In the genomic region with DNA sequence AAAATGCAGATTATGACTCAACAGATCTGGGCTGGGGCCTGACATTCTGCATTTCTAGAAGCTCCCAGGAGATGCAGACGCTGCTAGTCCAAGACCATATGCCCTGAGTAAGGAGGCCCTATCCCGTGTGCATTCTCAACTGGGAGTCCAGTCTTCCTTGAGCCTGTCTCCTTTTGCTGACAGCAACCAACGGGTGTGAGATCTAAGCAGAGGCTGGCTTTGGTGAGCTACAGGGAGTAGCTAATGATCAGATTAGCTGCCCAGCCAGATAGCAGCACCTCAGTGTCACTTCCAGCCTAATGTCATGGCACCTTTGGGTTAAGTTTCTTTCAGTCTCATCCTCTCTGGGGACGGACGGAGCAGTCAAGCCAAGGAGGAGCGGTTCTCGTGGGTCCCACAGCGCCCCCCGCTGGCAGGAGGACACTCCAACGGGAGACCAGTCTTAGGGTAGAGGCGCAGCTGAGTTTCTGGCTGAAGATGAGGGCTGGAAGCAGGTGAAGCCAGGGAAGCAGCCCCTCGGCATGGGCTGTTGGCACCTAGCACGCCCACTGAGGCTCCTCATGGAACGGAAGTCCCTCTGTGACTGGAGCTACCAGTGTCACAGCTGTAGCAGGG, we compare ENCODE assay signal across 9 cellular contexts.
A peak's percentile ranks its signal among the peaks of the same experiment; 100 is the strongest.
DNase-seq lines count a peak whose midpoint lies in the region; TF ChIP-seq lines count a peak whose summit lies in the region.
"Had no signal": no experiment of that assay in that cellular context is flagged by ENCODE, and none has a peak within 500 bp of the region (broad histone marks: within the 10 kb centered on the region; RNA-seq: fewer than 3 reads in every experiment).

No MANE protein-coding gene starts in this region.

- no peak overlapping the region for H3K27ac Mint-ChIP-seq in progenitor cell of endocrine pancreas

- H3K27me3 Mint-ChIP-seq in progenitor cell of endocrine pancreas, result no peaks in the 10 kb centered on the region

- H3K4me3 Mint-ChIP-seq in progenitor cell of endocrine pancreas (ENCODE audit: low read depth), result no peak overlapping the region

- no peak for TF ChIP-seq POLR2A in prostate gland (IDR thresholded peaks at IDR 0.05)

- intact Hi-C loops in prostate gland (cut with DNase I), result no loop called here

- TF ChIP-seq CTCF in brain microvascular endothelial cell (IDR thresholded peaks at IDR 0.05; ENCODE audit: low read depth, low read length, missing control alignments) (peak; percentile 55), progenitor cell of endocrine pancreas (IDR thresholded peaks at IDR 0.05; ENCODE audit: unreplicated experiment) (peak; percentile 47), prostate gland (IDR thresholded peaks at IDR 0.05) (no peak), GM13976 (IDR thresholded peaks at IDR 0.05; ENCODE audit: borderline replicate concordance, control extremely low read depth, extremely low read depth, insufficient read depth, missing control alignments) (no peak)

- WGBS in prostate gland, result 83% methylated on average over 14 of the region's 14 CpGs

- H3K27me3 ChIP-seq in brain microvascular endothelial cell (replicated peaks), result no peaks in the 10 kb centered on the region
- no peaks in the 10 kb centered on the region for H3K27me3 ChIP-seq in prostate gland (replicated peaks; ENCODE audit: insufficient read depth)

- no peak overlapping the region for H3K27ac ChIP-seq in brain microvascular endothelial cell
- no peak overlapping the region for H3K27ac ChIP-seq in prostate gland

- no peak overlapping the region for H3K4me3 ChIP-seq in Jurkat, Clone E6-1 (ENCODE audit: low read length)
- H3K4me3 ChIP-seq in brain microvascular endothelial cell (ENCODE audit: low read depth, low read length) (no peak overlapping the region), prostate gland (no peak overlapping the region)

- H3K9me3 ChIP-seq in prostate gland, result no peaks in the 10 kb centered on the region

- H3K4me1 Mint-ChIP-seq in progenitor cell of endocrine pancreas (ENCODE audit: low read depth), result peaks cover 5% of the 10 kb centered on the region

- H3K36me3 ChIP-seq in brain microvascular endothelial cell (replicated peaks) (no peaks in the 10 kb centered on the region), prostate gland (no peaks in the 10 kb centered on the region)

- in situ Hi-C loops in brain microvascular endothelial cell (cut with HindIII; ENCODE audit: low pct_ligation_motif_present, low sequenced_read_pairs), result no loop called here
- in situ Hi-C loops in GM13976 (cut with MboI; ENCODE audit: low sequenced_read_pairs, unreplicated experiment), result no loop called here

- peaks cover 3% of the 10 kb centered on the region for H3K9me3 Mint-ChIP-seq in progenitor cell of endocrine pancreas (ENCODE audit: low read depth)

- H3K4me1 ChIP-seq in prostate gland (replicated peaks), result no peaks in the 10 kb centered on the region

- DNase-seq in NCI-H146 (lab: John Stamatoyannopoulos, UW) (peak; percentile 43), NCI-H146 treated with DMSO at 0.1 percent for 48 hours (lab: John Stamatoyannopoulos, UW; ENCODE audit: unreplicated experiment) (no peak), brain microvascular endothelial cell (no peak), progenitor cell of endocrine pancreas (ENCODE audit: low spot score, unreplicated experiment) (no peak), prostate gland (ENCODE audit: low spot score) (no peak), inferior parietal cortex (ENCODE audit: extremely low spot score) (no peak), GM13976 (ENCODE audit: low spot score) (no peak)
- DNase-seq in Jurkat, Clone E6-1 (ENCODE audit: low read depth, low spot score), result peak; percentile 32
- DNase-seq: NCI-H2171 treated with DMSO at 0.1 percent for 48 hours had no signal

- H3K36me3 Mint-ChIP-seq in progenitor cell of endocrine pancreas (ENCODE audit: insufficient read depth), result no peaks in the 10 kb centered on the region

Comparison
In these comparisons a context has a peak if more than half of its experiments do, and no peak if none do; other contexts are left out.
1. DNase-seq: peak in NCI-H146 (single experiment) and Jurkat, Clone E6-1 (single experiment); none in NCI-H146 treated with DMSO at 0.1 percent for 48 hours (single experiment), brain microvascular endothelial cell (single experiment), progenitor cell of endocrine pancreas (single experiment), prostate gland (single experiment), inferior parietal cortex (single experiment) and GM13976 (single experiment).
2. CTCF ChIP-seq: peak in brain microvascular endothelial cell (single experiment) and progenitor cell of endocrine pancreas (single experiment); none in prostate gland (0 of 4) and GM13976 (single experiment).